In the genomic region with DNA sequence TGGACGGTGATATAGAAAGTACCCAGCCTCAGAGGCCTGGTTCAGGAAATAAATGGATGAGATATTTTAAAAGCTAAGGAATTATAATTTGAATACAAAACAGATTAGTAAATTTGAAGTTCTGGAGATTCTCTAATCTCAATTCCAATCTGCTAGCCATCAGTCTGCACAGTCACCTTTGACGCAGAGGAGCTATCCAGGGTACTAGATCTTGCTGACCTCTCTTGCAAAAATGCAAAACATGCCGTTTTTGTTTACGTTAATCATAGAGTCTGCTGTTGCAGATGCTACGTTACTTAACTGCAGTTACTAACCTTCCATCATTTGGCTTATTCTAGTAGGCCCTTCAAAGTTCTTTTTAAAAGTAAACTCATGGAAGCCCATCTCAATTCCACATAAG, we compare ENCODE assay signal across 20 cellular contexts. TPM values are rescaled to one million over a fixed set of nuclear protein-coding genes. Genes with fewer than 3 reads are reported as not detected.
DNase-seq lines count a peak whose midpoint lies in the region; ATAC-seq and TF ChIP-seq lines count a peak whose summit lies in the region.
"Had no signal": no experiment of that assay in that cellular context is flagged by ENCODE, and none has a peak within 500 bp of the region (broad histone marks: within the 10 kb centered on the region; RNA-seq: fewer than 3 reads in every experiment).

No MANE protein-coding gene starts in this region.

- H3K9me2 ChIP-seq in HCT116 (ENCODE audit: insufficient read depth) (no peaks in the 10 kb centered on the region), PC-3 (replicated peaks; ENCODE audit: low read length) (no peaks in the 10 kb centered on the region)

- H3K27me3 ChIP-seq in HCT116 (ENCODE audit: insufficient read depth, low read length) = no peaks in the 10 kb centered on the region
- H3K27me3 ChIP-seq in PC-3 (ENCODE audit: low read length) = no peaks in the 10 kb centered on the region
- H3K27me3 ChIP-seq in mesendoderm (ENCODE audit: insufficient read depth, low read length, poor library complexity) = no peaks in the 10 kb centered on the region
- H3K27me3 ChIP-seq in H7 (ENCODE audit: control insufficient read depth, insufficient read depth, low read length) = no peaks in the 10 kb centered on the region
- no peaks in the 10 kb centered on the region for H3K27me3 ChIP-seq in uterus
- H3K27me3 ChIP-seq: esophagus muscularis mucosa, testis had no signal

- no peak for TF ChIP-seq CTCF in HCT116 (IDR thresholded peaks at IDR 0.05 in 2 of 3, conservative IDR thresholded peaks at IDR 0.05 in 1 of 3; ENCODE audit: borderline replicate concordance in 1 of 3, insufficient read depth in 1 of 3, low read depth in 2 of 3, low read length in 2 of 3)
- no peak for TF ChIP-seq CTCF in PC-3 (conservative IDR thresholded peaks at IDR 0.05; ENCODE audit: low read depth, low read length)
- no peak for TF ChIP-seq CTCF in epithelial cell of esophagus (IDR thresholded peaks at IDR 0.05; ENCODE audit: insufficient read depth, low read depth, low read length, missing control alignments)
- TF ChIP-seq CTCF in uterus (IDR thresholded peaks at IDR 0.05) = no peak

- no peak overlapping the region for H3K56ac ChIP-seq in mesendoderm (ENCODE audit: low read length)

- no peak overlapping the region for H2AFZ ChIP-seq in HCT116 (ENCODE audit: low read depth, low read length, poor library complexity, severe bottlenecking)
- H2AFZ ChIP-seq in PC-3 (ENCODE audit: low read length) = no peak overlapping the region

- no CpG with 5 or more reads among the region's 5 CpGs for WGBS in mesendoderm (ENCODE audit: extremely low coverage, insufficient coverage, low lambda C conversion rate)

- H3K4me1 ChIP-seq in HCT116 (ENCODE audit: control insufficient read depth in 1 of 2, insufficient read depth in 2 of 2, low read length in 2 of 2) = no peaks in the 10 kb centered on the region
- H3K4me1 ChIP-seq in PC-3 (ENCODE audit: insufficient read depth, low read length) = no peaks in the 10 kb centered on the region
- no peaks in the 10 kb centered on the region for H3K4me1 ChIP-seq in mesendoderm (ENCODE audit: control insufficient read depth, low read depth, low read length)
- no peaks in the 10 kb centered on the region for H3K4me1 ChIP-seq in uterus
- H3K4me1 ChIP-seq: esophagus muscularis mucosa, testis had no signal

- H3K79me2 ChIP-seq in HCT116 (ENCODE audit: insufficient read depth, low read length) (no peaks in the 10 kb centered on the region), PC-3 (ENCODE audit: low read length) (no peaks in the 10 kb centered on the region), mesendoderm (ENCODE audit: control insufficient read depth, insufficient read depth, low read length) (no peaks in the 10 kb centered on the region)

- H3K9me3 ChIP-seq in HCT116 (ENCODE audit: control insufficient read depth in 1 of 2, insufficient read depth in 1 of 2, low read depth in 1 of 2, low read length in 2 of 2) = no peaks in the 10 kb centered on the region
- no peaks in the 10 kb centered on the region for H3K9me3 ChIP-seq in PC-3 (ENCODE audit: low read length)
- H3K9me3 ChIP-seq in uterus = no peaks in the 10 kb centered on the region
- H3K9me3 ChIP-seq: esophagus muscularis mucosa, testis had no signal

- DNase-seq in HCT116 (ENCODE audit: low read depth, low spot score) (no peak), PC-3 (peak; percentile 44), epithelial cell of esophagus (ENCODE audit: low read depth) (peak; percentile 54), mesendoderm (peak; percentile 41), H7 (no peak), uterus (no peak)
- DNase-seq in effector CD8-positive, alpha-beta T cell (lab: John Stamatoyannopoulos, UW) = no peak
- DNase-seq: activated CD4-positive, CD25-positive, alpha-beta regulatory T cell; activated CD8-positive, alpha-beta memory T cell treated with anti-CD3 and anti-CD28 coated beads for 24 hours; activated naive CD8-positive, alpha-beta T cell treated with anti-CD3 and anti-CD28 coated beads, Interleukin-2, amount 10 ng/mL, durations not matched to agents 7 days and 5 days; Calu3; GF-D8; MV-4-11; NCI-H2029; NCI-H446 treated with DMSO at 0.1 percent for 48 hours; testis had no signal

- no peaks in the 10 kb centered on the region for H3F3A ChIP-seq in PC-3 (ENCODE audit: low read length, unreplicated experiment)

- H3K27ac ChIP-seq in HCT116 (ENCODE audit: low read depth, low read length) (no peak overlapping the region), PC-3 (ENCODE audit: low read length) (no peak overlapping the region), mesendoderm (ENCODE audit: low read depth, low read length) (no peak overlapping the region), uterus (no peak overlapping the region)
- H3K27ac ChIP-seq: esophagus muscularis mucosa, testis had no signal

- H4K5ac ChIP-seq in mesendoderm (ENCODE audit: low read length) = no peak overlapping the region

- no peak overlapping the region for H4K8ac ChIP-seq in mesendoderm (ENCODE audit: low read depth, low read length)

- TF ChIP-seq POLR2A in HCT116 (IDR thresholded peaks at IDR 0.05; ENCODE audit: borderline replicate concordance, extremely low read depth, insufficient read depth, insufficient read length) = no peak
- no peak for TF ChIP-seq POLR2A in uterus (IDR thresholded peaks at IDR 0.05)

- H3K9ac ChIP-seq in HCT116 (ENCODE audit: low read length) (no peak overlapping the region), PC-3 (ENCODE audit: low read length) (no peak overlapping the region), mesendoderm (ENCODE audit: low read length) (no peak overlapping the region)

- H3K23ac ChIP-seq in mesendoderm (ENCODE audit: low read length) = no peak overlapping the region

- no peak overlapping the region for H3K18ac ChIP-seq in mesendoderm (ENCODE audit: low read length)

- H3K36me3 ChIP-seq in HCT116 (ENCODE audit: control insufficient read depth in 1 of 2, insufficient read depth in 2 of 2, low read length in 2 of 2) (no peaks in the 10 kb centered on the region), PC-3 (ENCODE audit: low read depth, low read length) (no peaks in the 10 kb centered on the region), mesendoderm (ENCODE audit: control insufficient read depth, insufficient read depth, low read length) (no peaks in the 10 kb centered on the region), H7 (replicated peaks; ENCODE audit: control insufficient read depth, insufficient read depth, low read length) (no peaks in the 10 kb centered on the region), uterus (no peaks in the 10 kb centered on the region)
- H3K36me3 ChIP-seq: esophagus muscularis mucosa had no signal

- no peak overlapping the region for H3K4ac ChIP-seq in mesendoderm (ENCODE audit: low read depth, low read length)

- intact Hi-C loops in HCT116 (cut with micrococcal nuclease) (no loop called here), PC-3 (cut with micrococcal nuclease) (no loop called here), uterus (cut with DNase I; ENCODE audit: low total_unique reads) (no loop called here)

- no peaks in the 10 kb centered on the region for H4K20me1 ChIP-seq in HCT116 (ENCODE audit: insufficient read depth)
- no peaks in the 10 kb centered on the region for H4K20me1 ChIP-seq in PC-3 (ENCODE audit: low read length)

- H2BK5ac ChIP-seq in mesendoderm (ENCODE audit: low read length) = no peak overlapping the region

- no peak for ATAC-seq in HCT116
- ATAC-seq in PC-3 = no peak
- ATAC-seq in HG02852 (IDR thresholded peaks at IDR 0.05; ENCODE audit: unreplicated experiment) = no peak
- ATAC-seq: Right ventricle myocardium inferior had no signal

- POLR2A ChIA-PET in HCT116 (lab: Charles Lee) (no interaction called here), PC-3 (lab: Charles Lee; ENCODE audit: unreplicated experiment) (no interaction called here)

- H2BK15ac ChIP-seq in mesendoderm (replicated peaks; ENCODE audit: low read depth) = no peak overlapping the region

- H2BK120ac ChIP-seq in mesendoderm (ENCODE audit: low read depth, low read length) = no peak overlapping the region

- no peak for TF ChIP-seq RAD21 in HCT116 (IDR thresholded peaks at IDR 0.05; ENCODE audit: low read depth)

- BruUV-seq in HCT116 (replicated peaks; lab: Mats Ljungman, UMichigan) (no TSS peak), PC-3 (replicated peaks; lab: Mats Ljungman, UMichigan) (no TSS peak)

- H3K4me3 ChIP-seq in HCT116 (replicated peaks in 1 of 2; ENCODE audit: low read depth in 1 of 2, low read length in 2 of 2) = no peak overlapping the region
- H3K4me3 ChIP-seq in PC-3 (ENCODE audit: low read length) = no peak overlapping the region
- H3K4me3 ChIP-seq in epithelial cell of esophagus (ENCODE audit: low read length) = no peak overlapping the region
- no peak overlapping the region for H3K4me3 ChIP-seq in mesendoderm (ENCODE audit: low read length)
- no peak overlapping the region for H3K4me3 ChIP-seq in H7 (ENCODE audit: insufficient read depth, low read depth, low read length)
- no peak overlapping the region for H3K4me3 ChIP-seq in uterus
- H3K4me3 ChIP-seq: esophagus muscularis mucosa, testis had no signal

- no peak overlapping the region for H2AK5ac ChIP-seq in mesendoderm (ENCODE audit: low read length)

- RAD21 ChIA-PET in HCT116 (lab: Charles Lee; ENCODE audit: low non-redundant PET in 1 of 2, low total read pairs in 2 of 2, uncharacterized antibody in 2 of 2, unreplicated experiment in 2 of 2) = no interaction called here

- H3K79me1 ChIP-seq in mesendoderm (ENCODE audit: low read length) = no peaks in the 10 kb centered on the region

- H3K4me2 ChIP-seq in HCT116 (ENCODE audit: low read length) (no peak overlapping the region), PC-3 (ENCODE audit: low read length) (no peak overlapping the region), mesendoderm (ENCODE audit: low read length) (no peak overlapping the region)

- CTCF ChIA-PET in HCT116 (lab: Charles Lee) (no interaction called here), PC-3 (lab: Charles Lee) (no interaction called here)

TF ChIP-seq in HCT116, 20 proteins besides CTCF, POLR2A, EP300 and RAD21 (continues in another document):
- no peak for TF ChIP-seq CEBPB (IDR thresholded peaks at IDR 0.05; ENCODE audit: low read depth)
- TF ChIP-seq SIN3A (IDR thresholded peaks at IDR 0.05; ENCODE audit: low read depth) = no peak

RNA-seq across cellular contexts. Expression of a gene that starts 10.4 kb away (rescaled TPM):
- 6.7 TPM for total RNA-seq in HCT116 (2021; ENCODE audit: unreplicated experiment)
- 1.6 and 2.0 TPM in 2 replicates for polyA plus RNA-seq in HCT116 (2012)
- total RNA-seq in PC-3 (2014; rRNA removed) = 6.0 and 10.1 TPM in 2 replicates
- polyA plus RNA-seq in mesendoderm (2013, experiment 1 of 2) = 0.37 TPM
- 0.64 TPM for polyA plus RNA-seq in mesendoderm (2013, experiment 2 of 2)
- total RNA-seq in H7 (2014; rRNA removed; shearing (Covaris generic)) = 0.67 and 1.1 TPM in 2 replicates
- 10 to 100 TPM in 2 of 4 donors, 1 to 10 TPM in 2; 2.8 to 54.7 (median 11.9) TPM for total RNA-seq in uterus
- total RNA-seq: activated T-helper 1 cell treated with anti-CD3 and anti-CD28 coated beads, Interleukin-12 subunit alpha, Interleukin-12 subunit beta, Interleukin-2, Interleukin-4 antibody, amounts not matched to agents 30 ng/mL and 10 ng/mL and 1 ng/mL, durations not matched to agents 14 hours and 24 hours and 36 hours had no signal

Comparison
In these comparisons a context has a peak if more than half of its experiments do, and no peak if none do; other contexts are left out.
1. DNase-seq: peak in PC-3 (single experiment), epithelial cell of esophagus (single experiment) and mesendoderm (single experiment); none in HCT116 (single experiment), H7 (single experiment), uterus (0 of 2) and effector CD8-positive, alpha-beta T cell (single experiment).